ENCODE assay signal across 1 cellular context in genomic region chr16:19662351-19662750, GRCh38.
A peak's percentile ranks its signal among the peaks of the same experiment; 100 is the strongest.
TF ChIP-seq lines count a peak whose summit lies in the region.

No MANE protein-coding gene starts in this region.

TF ChIP-seq in HepG2, 621 proteins besides CTCF, POLR2A, EP300 and RAD21 (continued from another document):
- TF ChIP-seq PRDM15 (CRISPR knock-in tag; IDR thresholded peaks at IDR 0.05) (no peak), CBX2 (IDR thresholded peaks at IDR 0.05; ENCODE audit: low read depth, low read length) (no peak), CBX2 (CRISPR knock-in tag; IDR thresholded peaks at IDR 0.05; ENCODE audit: low read depth) (no peak), HMGA1 (CRISPR knock-in tag; conservative IDR thresholded peaks at IDR 0.05) (no peak), ZNF564 (CRISPR knock-in tag; IDR thresholded peaks at IDR 0.05) (no peak), NR2F6 (IDR thresholded peaks at IDR 0.05) (peak; percentile 75), NR2F6 (CRISPR knock-in tag; IDR thresholded peaks at IDR 0.05) (no peak), PITX1 (CRISPR knock-in tag; IDR thresholded peaks at IDR 0.05) (peak; percentile 62; the same call in 1 of the 2 replicates), GLI4 (CRISPR knock-in tag; IDR thresholded peaks at IDR 0.05; ENCODE audit: borderline replicate concordance) (no peak)
